In the genomic region with DNA sequence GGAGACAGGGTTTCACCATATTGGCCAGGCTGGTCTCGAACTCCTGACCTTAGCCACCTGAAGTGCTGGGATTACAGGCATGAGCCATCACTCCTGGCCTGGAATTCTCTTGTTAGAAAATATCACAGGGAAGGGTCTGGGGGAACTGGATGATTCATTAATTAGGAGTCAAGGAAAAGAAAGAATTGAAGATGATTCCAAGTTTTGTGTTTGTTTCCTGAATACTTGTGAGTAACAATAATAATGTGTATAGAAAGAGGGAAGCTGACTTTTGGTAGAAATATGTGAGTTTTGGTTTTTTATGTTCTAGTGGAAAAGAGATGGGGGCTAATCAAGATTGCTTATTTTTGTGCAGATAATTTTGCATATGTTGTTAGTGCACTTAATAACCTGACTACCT, we compare ENCODE assay signal across 18 cellular contexts.
DNase-seq lines count a peak whose midpoint lies in the region; ATAC-seq, FAIRE-seq and TF ChIP-seq lines count a peak whose summit lies in the region.
"Had no signal": no experiment of that assay in that cellular context is flagged by ENCODE, and none has a peak within 500 bp of the region (broad histone marks: within the 10 kb centered on the region; RNA-seq: fewer than 3 reads in every experiment).

No MANE protein-coding gene starts in this region.

- peak; percentile 25 for DNase-seq in HCEC 1CT
- peak; percentile 37 for DNase-seq in SJSA1 (ENCODE audit: low read depth in 1 of 2, low spot score in 2 of 2)
- DNase-seq in endothelial cell of umbilical vein (ENCODE audit: low read depth, low spot score): no peak
- no peak for DNase-seq in NCI-H524 (lab: John Stamatoyannopoulos, UW)
- DNase-seq in tibial nerve (ENCODE audit: low spot score in 2 of 2): no peak
- DNase-seq in cortex of kidney (lab: John Stamatoyannopoulos, UW): no peak
- DNase-seq: ACHN; DMS79 treated with DMSO at 0.1 percent for 48 hours; GDM1; NCI-H1048; NCI-H1436 treated with DMSO at 0.1 percent for 48 hours; NK-92 treated with Interleukin-12 subunit alpha and Interleukin-12 subunit beta, amount 100 ng/mL, for 24 hours; Peyer's patch had no signal

- H3K4me1 ChIP-seq in SJSA1 (replicated peaks) (peaks cover 11% of the 10 kb centered on the region), endothelial cell of umbilical vein (ENCODE audit: control insufficient read depth, extremely low read depth, insufficient read depth, low read length) (no peaks in the 10 kb centered on the region), skeletal muscle satellite cell (ENCODE audit: control insufficient read depth, insufficient read depth, low read length) (peaks cover 21% of the 10 kb centered on the region), tibial nerve (no peaks in the 10 kb centered on the region)
- H3K4me1 ChIP-seq: Peyer's patch had no signal

- H2AFZ ChIP-seq in endothelial cell of umbilical vein (ENCODE audit: low read depth, low read length): no peak overlapping the region

- H3K9me1 ChIP-seq in endothelial cell of umbilical vein (replicated peaks; ENCODE audit: control insufficient read depth, extremely low read depth, insufficient read depth, low read length): no peaks in the 10 kb centered on the region

- no peaks in the 10 kb centered on the region for H3K27me3 ChIP-seq in SJSA1 (replicated peaks)
- no peaks in the 10 kb centered on the region for H3K27me3 ChIP-seq in endothelial cell of umbilical vein (ENCODE audit: control insufficient read depth in 2 of 2, insufficient read depth in 2 of 2, low read length in 2 of 2)
- no peaks in the 10 kb centered on the region for H3K27me3 ChIP-seq in skeletal muscle satellite cell (ENCODE audit: control insufficient read depth, insufficient read depth, low read length)
- H3K27me3 ChIP-seq in tibial nerve: no peaks in the 10 kb centered on the region
- H3K27me3 ChIP-seq: Peyer's patch had no signal

- BruUV-seq in endothelial cell of umbilical vein (replicated peaks; lab: Mats Ljungman, UMichigan): no TSS peak

- dilution Hi-C loops in endothelial cell of umbilical vein (cut with MboI; ENCODE audit: extremely low pct_ligation_motif_present, low sequenced_read_pairs): no loop called here

- no peaks in the 10 kb centered on the region for H4K20me1 ChIP-seq in endothelial cell of umbilical vein (replicated peaks; ENCODE audit: control insufficient read depth, extremely low read depth, insufficient read depth, low read length)

- ATAC-seq in GM19324 (IDR thresholded peaks at IDR 0.05; ENCODE audit: low FRiP score, unreplicated experiment): no peak
- ATAC-seq: Right ventricle myocardium inferior had no signal

- no peak for FAIRE-seq in endothelial cell of umbilical vein (lab: Jason Lieb, UNC)

- H3K4me3 ChIP-seq in SJSA1: no peak overlapping the region
- no peak overlapping the region for H3K4me3 ChIP-seq in endothelial cell of umbilical vein (replicated peaks in 1 of 3; ENCODE audit: insufficient read depth in 1 of 3, low read depth in 1 of 3, low read length in 3 of 3)
- H3K4me3 ChIP-seq in skeletal muscle satellite cell (ENCODE audit: low read length): no peak overlapping the region
- H3K4me3 ChIP-seq in tibial nerve: no peak overlapping the region
- H3K4me3 ChIP-seq: Peyer's patch, SK-N-MC had no signal

- intact Hi-C loops in endothelial cell of umbilical vein (cut with micrococcal nuclease): no loop called here

- TF ChIP-seq POLR2A in endothelial cell of umbilical vein (IDR thresholded peaks at IDR 0.05; ENCODE audit: low read depth, low read length) (no peak), tibial nerve (IDR thresholded peaks at IDR 0.05) (no peak)

- WGBS in tibial nerve, 2 donors: 100% methylated on average over 1 of the region's 1 CpG

- no peaks in the 10 kb centered on the region for H3K79me2 ChIP-seq in endothelial cell of umbilical vein (ENCODE audit: control insufficient read depth, insufficient read depth, low read length)

- H3K27ac ChIP-seq in SJSA1: peak overlapping the region; percentile 47
- no peak overlapping the region for H3K27ac ChIP-seq in endothelial cell of umbilical vein (ENCODE audit: insufficient read depth, low read depth, low read length)
- no peak overlapping the region for H3K27ac ChIP-seq in tibial nerve
- H3K27ac ChIP-seq: KMS-11, Peyer's patch, SK-N-MC had no signal

- CTCF ChIA-PET in endothelial cell of umbilical vein (lab: Charles Lee): no interaction called here

- no peak for TF ChIP-seq CTCF in endothelial cell of umbilical vein (IDR thresholded peaks at IDR 0.05; ENCODE audit: extremely low read depth in 1 of 2, insufficient read depth in 1 of 2, low read depth in 1 of 2, low read length in 2 of 2)
- TF ChIP-seq CTCF in tibial nerve (IDR thresholded peaks at IDR 0.05): no peak

- H3K9me3 ChIP-seq in SJSA1 (replicated peaks) (no peaks in the 10 kb centered on the region), endothelial cell of umbilical vein (replicated peaks; ENCODE audit: control insufficient read depth, insufficient read depth, low read length) (no peaks in the 10 kb centered on the region), skeletal muscle satellite cell (replicated peaks; ENCODE audit: low read length) (no peaks in the 10 kb centered on the region), tibial nerve (no peaks in the 10 kb centered on the region)
- H3K9me3 ChIP-seq: Peyer's patch had no signal

- no peak for TF ChIP-seq EP300 in tibial nerve (IDR thresholded peaks at IDR 0.05)

- H3K4me2 ChIP-seq in endothelial cell of umbilical vein (ENCODE audit: insufficient read depth, low read length): no peak overlapping the region
- peak overlapping the region; percentile 57 for H3K4me2 ChIP-seq in skeletal muscle satellite cell (ENCODE audit: low read length)
- H3K4me2 ChIP-seq: KMS-11 had no signal

- H3K9ac ChIP-seq in endothelial cell of umbilical vein (replicated peaks; ENCODE audit: extremely low read depth, insufficient read depth, low read length) (no peak overlapping the region), skeletal muscle satellite cell (ENCODE audit: low read depth, low read length) (no peak overlapping the region)
- H3K9ac ChIP-seq: KMS-11 had no signal

- H3K36me3 ChIP-seq in SJSA1: no peaks in the 10 kb centered on the region
- no peaks in the 10 kb centered on the region for H3K36me3 ChIP-seq in endothelial cell of umbilical vein (ENCODE audit: control insufficient read depth in 2 of 2, extremely low read depth in 1 of 2, insufficient read depth in 2 of 2, low read length in 2 of 2)
- H3K36me3 ChIP-seq in skeletal muscle satellite cell (ENCODE audit: insufficient read depth, low read length): no peaks in the 10 kb centered on the region
- no peaks in the 10 kb centered on the region for H3K36me3 ChIP-seq in tibial nerve
- H3K36me3 ChIP-seq: Peyer's patch had no signal

- POLR2A ChIA-PET in endothelial cell of umbilical vein (lab: Charles Lee): no interaction called here

TF ChIP-seq in endothelial cell of umbilical vein, 7 proteins besides CTCF, POLR2A, EP300 and RAD21:
- TF ChIP-seq FOS (IDR thresholded peaks at IDR 0.05; ENCODE audit: borderline replicate concordance, insufficient read depth, low read length): peak; percentile 8
- no peak for TF ChIP-seq EZH2 (IDR thresholded peaks at IDR 0.05; ENCODE audit: borderline replicate concordance, low read depth, low read length, severe bottlenecking)

Comparison
In these comparisons a context has a peak if more than half of its experiments do, and no peak if none do; other contexts are left out.
1. DNase-seq: peak in HCEC 1CT (single experiment) and SJSA1 (2 of 2); none in endothelial cell of umbilical vein (single experiment), NCI-H524 (0 of 2), tibial nerve (0 of 2) and cortex of kidney (single experiment).